Comparison of ENCODE assay signal across 8 cellular contexts in the genomic region with DNA sequence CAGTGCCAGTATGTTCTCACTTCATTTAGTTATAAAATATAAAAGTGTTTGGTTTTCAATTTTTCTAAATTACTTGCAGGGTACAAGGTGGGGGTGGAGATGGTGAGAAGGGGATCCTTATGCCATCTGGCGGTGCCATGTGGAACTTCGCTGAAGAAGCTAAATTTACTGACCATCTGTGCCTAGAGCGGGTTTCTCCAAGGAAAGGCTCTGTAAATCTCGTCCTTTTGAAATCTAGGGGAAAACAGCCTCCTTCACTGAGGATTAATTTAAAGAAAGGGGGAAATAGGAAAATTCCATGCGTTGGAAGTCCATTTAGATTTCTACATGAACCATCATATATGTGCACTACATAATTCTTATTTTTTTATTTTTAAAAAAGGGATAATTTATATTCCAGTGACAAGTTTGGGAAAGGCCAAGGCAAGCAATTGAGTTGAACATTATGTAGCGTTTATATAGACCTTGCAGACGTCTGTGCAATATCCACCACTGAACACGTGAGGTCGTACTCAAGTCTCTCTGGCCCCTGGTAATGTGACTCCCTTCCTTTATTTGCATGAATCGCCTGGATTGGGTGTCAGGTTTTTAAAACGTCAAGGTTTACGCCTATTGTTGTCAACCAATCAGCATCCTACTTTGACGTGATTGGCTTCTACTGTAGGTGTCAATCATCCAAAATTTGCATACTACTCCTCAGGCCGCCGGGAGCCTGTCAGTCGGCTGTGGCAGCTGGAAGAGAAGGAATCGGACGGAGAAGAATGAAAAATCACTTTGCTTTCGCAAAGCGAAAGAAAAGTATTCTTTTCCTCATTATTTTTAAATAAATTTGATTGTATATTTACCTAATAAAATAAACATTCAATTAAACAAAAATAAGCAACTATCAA.
DNase-seq lines count a peak whose midpoint lies in the region; ATAC-seq, FAIRE-seq and TF ChIP-seq lines count a peak whose summit lies in the region.

No MANE protein-coding gene starts in this region.

- peak; percentile 89 to 98 for DNase-seq in A549 (ENCODE audit: low read depth in 1 of 2, low spot score in 1 of 2)
- DNase-seq in GM06990 (ENCODE audit: extremely low read depth, insufficient read length), result no peak
- DNase-seq in M059J (ENCODE audit: low read depth), result peak; percentile 100
- DNase-seq in PC-3, result peak; percentile 92
- DNase-seq in cerebellum (ENCODE audit: low spot score), result peak; percentile 73
- DNase-seq in lung microvascular endothelial cell (ENCODE audit: low read depth in 2 of 2), result peak; percentile 79 to 81
- no peak for DNase-seq in upper lobe of left lung
- DNase-seq in activated T-cell treated with anti-CD3 and anti-CD28 coated beads for 4 hours, result no peak

- no peak overlapping the region for H2AFZ ChIP-seq in PC-3 (ENCODE audit: low read length)

- H3K27me3 ChIP-seq in GM06990 (replicated peaks; ENCODE audit: control insufficient read depth, insufficient read depth, low read length), result peaks cover 2% of the 10 kb centered on the region
- peaks cover 49% of the 10 kb centered on the region for H3K27me3 ChIP-seq in PC-3 (ENCODE audit: low read length)
- H3K27me3 ChIP-seq in upper lobe of left lung, result peaks cover 0 to 80% (median 39%) of the 10 kb centered on the region in 4 donors

- H3K9me3 ChIP-seq in A549 (no peaks in the 10 kb centered on the region), PC-3 (ENCODE audit: low read length) (no peaks in the 10 kb centered on the region), upper lobe of left lung (peaks cover 0 to 3% (median 0%) of the 10 kb centered on the region in 4 donors)

- H3K4me3 ChIP-seq in A549 (peak overlapping the region; percentile 21; the same call in 1 of the 3 replicates), GM06990 (replicated peaks; ENCODE audit: low read depth, low read length) (no peak overlapping the region), PC-3 (ENCODE audit: low read length) (peak overlapping the region; percentile 87), upper lobe of left lung (no peak overlapping the region)

- no peaks in the 10 kb centered on the region for H3K9me2 ChIP-seq in PC-3 (replicated peaks; ENCODE audit: low read length)

- ATAC-seq in A549 (peak; percentile 60 to 76), PC-3 (peak; percentile 18), upper lobe of left lung (ENCODE audit: low FRiP score in 2 of 2) (peak; percentile 1 to 13)

- peak overlapping the region; percentile 4 to 29; a peak in 3 of 6 replicates for H3K27ac ChIP-seq in A549
- no peak overlapping the region for H3K27ac ChIP-seq in PC-3 (ENCODE audit: low read length)
- peak overlapping the region in 2 of 4 donors; percentile 13 to 69 for H3K27ac ChIP-seq in upper lobe of left lung

- FAIRE-seq in A549 (lab: Jason Lieb, UNC), result peak; percentile 68

- H3K9ac ChIP-seq in PC-3 (ENCODE audit: low read length), result no peak overlapping the region

- no TSS peak for BruUV-seq in PC-3 (replicated peaks; lab: Mats Ljungman, UMichigan)

- no peaks in the 10 kb centered on the region for H3K79me2 ChIP-seq in PC-3 (ENCODE audit: low read length)

- H4K20me1 ChIP-seq in PC-3 (ENCODE audit: low read length), result no peaks in the 10 kb centered on the region

- intact Hi-C loops in PC-3 (cut with micrococcal nuclease), result no loop called here

- H3K4me1 ChIP-seq in A549 (peaks cover 21% of the 10 kb centered on the region), PC-3 (ENCODE audit: insufficient read depth, low read length) (peaks cover 27% of the 10 kb centered on the region), upper lobe of left lung (peaks cover 15 to 46% (median 29%) of the 10 kb centered on the region in 4 donors)

- TF ChIP-seq POLR2A in A549 (IDR thresholded peaks at IDR 0.05; ENCODE audit: low read length), result no peak
- TF ChIP-seq POLR2A in upper lobe of left lung (IDR thresholded peaks at IDR 0.05), result peak in 1 of 4 donors; percentile 37

- no peaks in the 10 kb centered on the region for H3F3A ChIP-seq in PC-3 (ENCODE audit: low read length, unreplicated experiment)

- TF ChIP-seq EP300 in A549 (IDR thresholded peaks at IDR 0.05), result no peak
- TF ChIP-seq EP300 in upper lobe of left lung (IDR thresholded peaks at IDR 0.05), result no peak

- H3K36me3 ChIP-seq in GM06990 (ENCODE audit: control insufficient read depth, insufficient read depth, low read length) (no peaks in the 10 kb centered on the region), PC-3 (ENCODE audit: low read depth, low read length) (no peaks in the 10 kb centered on the region), upper lobe of left lung (no peaks in the 10 kb centered on the region)

- peak; percentile 76 for TF ChIP-seq CTCF in A549 (IDR thresholded peaks at IDR 0.05)
- peak; percentile 73 for TF ChIP-seq CTCF in GM06990 (IDR thresholded peaks at IDR 0.05; ENCODE audit: insufficient read depth, low read length, poor library complexity, severe bottlenecking)
- TF ChIP-seq CTCF in PC-3 (conservative IDR thresholded peaks at IDR 0.05; ENCODE audit: low read depth, low read length), result peak; percentile 68
- TF ChIP-seq CTCF in upper lobe of left lung (IDR thresholded peaks at IDR 0.05), result peak; percentile 16 to 53 (median 41)

- TF ChIP-seq RAD21 in A549 (conservative IDR thresholded peaks at IDR 0.05 in 1 of 2, IDR thresholded peaks at IDR 0.05 in 1 of 2), result peak; percentile 36 to 39; a peak in 2 of 5 replicates

- CTCF ChIA-PET in A549 (lab: Yijun Ruan, JAX) (interaction anchor here (0.5 to 2.6 kb wide), 19 partner anchors 10 to 604 kb away, joined by 3 to 18 read pairs (median 4); no protein-coding TSS in a partner anchor), PC-3 (lab: Charles Lee) (no interaction called here)

- H3K4me2 ChIP-seq in A549 (peak overlapping the region; percentile 74), PC-3 (ENCODE audit: low read length) (peak overlapping the region; percentile 99)

- POLR2A ChIA-PET in A549 (lab: Yijun Ruan, JAX) (no interaction called here), PC-3 (lab: Charles Lee; ENCODE audit: unreplicated experiment) (interaction anchor here (0.7 kb wide), 1 partner anchor 346 kb away, joined by 3 read pairs; no protein-coding TSS in a partner anchor)

- WGBS in A549 (ENCODE audit: missing lambda C conversion rate), result 1% methylated on average over 20 of the region's 20 CpGs
- 7 to 9% methylated on average over 20 of the region's 20 CpGs for WGBS in upper lobe of left lung, 2 donors

TF ChIP-seq in A549, 52 proteins besides CTCF, POLR2A, EP300 and RAD21 (continues in another document):
- TF ChIP-seq JUN (IDR thresholded peaks at IDR 0.05) (no peak; a peak in 1 of 5 replicates), KDM1A (IDR thresholded peaks at IDR 0.05; ENCODE audit: low read depth) (no peak), EHF (CRISPR knock-in tag; IDR thresholded peaks at IDR 0.05) (no peak), HDAC2 (IDR thresholded peaks at IDR 0.05) (no peak), RCOR1 (IDR thresholded peaks at IDR 0.05; ENCODE audit: low read depth, low read length) (no peak), FOSL2 (IDR thresholded peaks at IDR 0.05) (no peak), FOSL2 (CRISPR knock-in tag; IDR thresholded peaks at IDR 0.05) (no peak), NR3C1 (IDR thresholded peaks at IDR 0.05) (no peak), CEBPB (IDR thresholded peaks at IDR 0.05) (no peak), BHLHE40 (IDR thresholded peaks at IDR 0.05; ENCODE audit: low read depth, low read length) (no peak), EHMT2 (IDR thresholded peaks at IDR 0.05; ENCODE audit: low read depth) (no peak), CBX8 (IDR thresholded peaks at IDR 0.05) (no peak), HOXA7 (CRISPR knock-in tag; IDR thresholded peaks at IDR 0.05) (no peak), ZSCAN20 (CRISPR knock-in tag; IDR thresholded peaks at IDR 0.05) (no peak), JUNB (IDR thresholded peaks at IDR 0.05) (no peak), NPAS2 (CRISPR knock-in tag; IDR thresholded peaks at IDR 0.05; ENCODE audit: borderline replicate concordance) (no peak)
- TF ChIP-seq, protein P1, sequence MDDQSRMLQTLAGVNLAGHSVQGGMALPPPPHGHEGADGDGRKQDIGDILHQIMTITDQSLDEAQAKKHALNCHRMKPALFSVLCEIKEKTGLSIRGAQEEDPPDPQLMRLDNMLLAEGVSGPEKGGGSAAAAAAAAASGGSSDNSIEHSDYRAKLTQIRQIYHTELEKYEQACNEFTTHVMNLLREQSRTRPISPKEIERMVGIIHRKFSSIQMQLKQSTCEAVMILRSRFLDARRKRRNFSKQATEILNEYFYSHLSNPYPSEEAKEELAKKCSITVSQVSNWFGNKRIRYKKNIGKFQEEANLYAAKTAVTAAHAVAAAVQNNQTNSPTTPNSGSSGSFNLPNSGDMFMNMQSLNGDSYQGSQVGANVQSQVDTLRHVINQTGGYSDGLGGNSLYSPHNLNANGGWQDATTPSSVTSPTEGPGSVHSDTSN (IDR thresholded peaks at IDR 0.05), result peak; percentile 91
- TF ChIP-seq, protein P2, sequence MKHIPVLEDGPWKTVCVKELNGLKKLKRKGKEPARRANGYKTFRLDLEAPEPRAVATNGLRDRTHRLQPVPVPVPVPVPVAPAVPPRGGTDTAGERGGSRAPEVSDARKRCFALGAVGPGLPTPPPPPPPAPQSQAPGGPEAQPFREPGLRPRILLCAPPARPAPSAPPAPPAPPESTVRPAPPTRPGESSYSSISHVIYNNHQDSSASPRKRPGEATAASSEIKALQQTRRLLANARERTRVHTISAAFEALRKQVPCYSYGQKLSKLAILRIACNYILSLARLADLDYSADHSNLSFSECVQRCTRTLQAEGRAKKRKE (CRISPR knock-in tag; IDR thresholded peaks at IDR 0.05; ENCODE audit: low read depth), result no peak

Comparison
In these comparisons a context has a peak if more than half of its experiments do, and no peak if none do; other contexts are left out.
1. ATAC-seq: peak in every context shown above with its lines; median percentile 68 in A549; 18 in PC-3; 7 in upper lobe of left lung.
2. DNase-seq: peak in A549 (2 of 2), M059J (single experiment), PC-3 (single experiment), cerebellum (single experiment) and lung microvascular endothelial cell (2 of 2); none in GM06990 (single experiment), upper lobe of left lung (0 of 2) and activated T-cell treated with anti-CD3 and anti-CD28 coated beads for 4 hours (single experiment).
3. H3K4me3 ChIP-seq: peak in A549 (single experiment) and PC-3 (single experiment); none in GM06990 (single experiment) and upper lobe of left lung (0 of 4).
4. Peak in every context shown above with its lines, with median percentiles within 50 percentile points of each other: CTCF ChIP-seq.